12 cellular contexts compared by ENCODE assay signal in genomic region chr9:127417130-127418036, GRCh38. TPM values are rescaled to one million over a fixed set of nuclear protein-coding genes. Genes with fewer than 3 reads are reported as not detected.
DNase-seq lines count a peak whose midpoint lies in the region; ATAC-seq and TF ChIP-seq lines count a peak whose summit lies in the region.
"Had no signal": no experiment of that assay in that cellular context is flagged by ENCODE, and none has a peak within 500 bp of the region (broad histone marks: within the 10 kb centered on the region; RNA-seq: fewer than 3 reads in every experiment).

No MANE protein-coding gene starts in this region.

- no peak for TF ChIP-seq CTCF in C4-2B (conservative IDR thresholded peaks at IDR 0.05)

- DNase-seq in HT1080 (ENCODE audit: low read depth) (peak; percentile 79), amniotic stem cell (lab: John Stamatoyannopoulos, UW) (peak; percentile 46), left lobe of liver (ENCODE audit: low spot score) (no peak), mucosa of gallbladder (ENCODE audit: low spot score) (no peak), RKO (ENCODE audit: low spot score) (no peak)
- DNase-seq: DMS153, heart right ventricle, midbrain had no signal

- peak overlapping the region; percentile 1; the same call in 1 of the 2 replicates for H3K27ac ChIP-seq in C4-2B
- H3K27ac ChIP-seq: heart right ventricle, VCaP had no signal

- peak; percentile 56 for ATAC-seq in left lobe of liver
- ATAC-seq in GM21390 (IDR thresholded peaks at IDR 0.05; ENCODE audit: unreplicated experiment) = no peak
- ATAC-seq in HG02588 (IDR thresholded peaks at IDR 0.05; ENCODE audit: unreplicated experiment) = no peak

RNA-seq across cellular contexts. Expression of gene ZNF79, which starts 6.8 kb away (rescaled TPM):
- 9.8 and 10.9 TPM in 2 replicates for total RNA-seq in HT1080 (2014; rRNA removed; shearing (Covaris generic))
- 4.4 and 4.7 TPM in 2 replicates for polyA plus RNA-seq in HT1080 (2015; cell fraction: cytosol; rRNA removed)
- 7.4 and 10.4 TPM in 2 replicates for polyA plus RNA-seq in HT1080 (2015; cell fraction: nucleus; rRNA removed)
- 4.2 TPM for total RNA-seq in left lobe of liver
- 7.6 TPM for total RNA-seq in mucosa of gallbladder

RNA-seq across cellular contexts. Expression of gene SLC2A8, which starts 20.4 kb away (rescaled TPM):
- total RNA-seq in HT1080 (2014; rRNA removed; shearing (Covaris generic)) = 5.1 and 8.9 TPM in 2 replicates
- polyA plus RNA-seq in HT1080 (2015; cell fraction: cytosol; rRNA removed) = 5.3 and 5.8 TPM in 2 replicates
- 6.4 and 8.5 TPM in 2 replicates for polyA plus RNA-seq in HT1080 (2015; cell fraction: nucleus; rRNA removed)
- total RNA-seq in left lobe of liver (26.3 TPM), mucosa of gallbladder (25.0 TPM)

RNA-seq across cellular contexts. Expression of gene RPL12, which starts 33.8 kb away (rescaled TPM):
- 1,981 and 2,351 TPM in 2 replicates for total RNA-seq in HT1080 (2014; rRNA removed; shearing (Covaris generic))
- polyA plus RNA-seq in HT1080 (2015; cell fraction: cytosol; rRNA removed) = 4,320 and 4,665 TPM in 2 replicates
- polyA plus RNA-seq in HT1080 (2015; cell fraction: nucleus; rRNA removed) = 982 and 1,041 TPM in 2 replicates
- total RNA-seq in left lobe of liver (307 TPM), mucosa of gallbladder (764 TPM)

RNA-seq across cellular contexts. Expression of gene LRSAM1, which starts 33.9 kb away (rescaled TPM):
- 13.0 and 13.2 TPM in 2 replicates for total RNA-seq in HT1080 (2014; rRNA removed; shearing (Covaris generic))
- polyA plus RNA-seq in HT1080 (2015; cell fraction: cytosol; rRNA removed) = 12.0 and 12.7 TPM in 2 replicates
- 36.8 and 44.0 TPM in 2 replicates for polyA plus RNA-seq in HT1080 (2015; cell fraction: nucleus; rRNA removed)
- total RNA-seq in left lobe of liver = 10.9 TPM
- 30.1 TPM for total RNA-seq in mucosa of gallbladder

Comparison
In these comparisons a context has a peak if more than half of its experiments do, and no peak if none do; other contexts are left out.
1. DNase-seq: peak in HT1080 (single experiment) and amniotic stem cell (single experiment); none in left lobe of liver (single experiment), mucosa of gallbladder (single experiment) and RKO (single experiment).